Comparison of ENCODE assay signal across 1 cellular context in genomic region chr1:174953657-174954435, GRCh38.
TF ChIP-seq lines count a peak whose summit lies in the region.

No MANE protein-coding gene starts in this region.

TF ChIP-seq in HepG2, 621 proteins besides CTCF, POLR2A, EP300 and RAD21 (continued from another document and continues in another):
- TF ChIP-seq PBX2 (CRISPR knock-in tag; IDR thresholded peaks at IDR 0.05) (peak; percentile 32; the same call in 1 of the 2 replicates), NR2F2 (IDR thresholded peaks at IDR 0.05; ENCODE audit: borderline replicate concordance, low read depth) (peak; percentile 68; the same call in 1 of the 2 replicates), FOXP1 (IDR thresholded peaks at IDR 0.05) (no peak), FOXP1 (CRISPR knock-in tag; IDR thresholded peaks at IDR 0.05) (peak; percentile 60; the same call in 1 of the 2 replicates), GATAD2A (CRISPR knock-in tag; IDR thresholded peaks at IDR 0.05) (peak; percentile 65), MZF1 (CRISPR knock-in tag; IDR thresholded peaks at IDR 0.05; ENCODE audit: borderline replicate concordance) (no peak), SOX13 (IDR thresholded peaks at IDR 0.05) (no peak), SOX13 (CRISPR knock-in tag; conservative IDR thresholded peaks at IDR 0.05 in 1 of 2, IDR thresholded peaks at IDR 0.05 in 1 of 2) (peak in 1 of 2 experiments; percentile 45; a peak in 1 of 4 replicates), SOX5 (CRISPR knock-in tag; IDR thresholded peaks at IDR 0.05; ENCODE audit: borderline replicate concordance) (peak; percentile 59; the same call in 1 of the 2 replicates), HMG20A (CRISPR knock-in tag; IDR thresholded peaks at IDR 0.05; ENCODE audit: borderline replicate concordance) (0 out of 2 replicates have a peak, but pooled peaks have one; percentile 31), NR2F1 (CRISPR knock-in tag; IDR thresholded peaks at IDR 0.05) (peak in 1 of 2 experiments; percentile 50; a peak in 1 of 4 replicates), DRAP1 (CRISPR knock-in tag; IDR thresholded peaks at IDR 0.05) (no peak), NFAT5 (CRISPR knock-in tag; IDR thresholded peaks at IDR 0.05) (no peak), PATZ1 (CRISPR knock-in tag; IDR thresholded peaks at IDR 0.05) (peak; percentile 18; the same call in 1 of the 2 replicates), FOXA1 (IDR thresholded peaks at IDR 0.05) (no peak), FOXA1 (CRISPR knock-in tag; IDR thresholded peaks at IDR 0.05) (peak; percentile 48), NR2F6 (IDR thresholded peaks at IDR 0.05) (peak; percentile 68; the same call in 1 of the 2 replicates), NR2F6 (CRISPR knock-in tag; IDR thresholded peaks at IDR 0.05) (peak; percentile 51), ZNF687 (CRISPR knock-in tag; IDR thresholded peaks at IDR 0.05) (no peak), ZNF784 (CRISPR knock-in tag; IDR thresholded peaks at IDR 0.05; ENCODE audit: borderline replicate concordance) (no peak), TFDP2 (CRISPR knock-in tag; IDR thresholded peaks at IDR 0.05) (no peak), ARID5B (CRISPR knock-in tag; IDR thresholded peaks at IDR 0.05) (peak; percentile 39; the same call in 1 of the 2 replicates), ASH2L (IDR thresholded peaks at IDR 0.05; ENCODE audit: insufficient read length, low read depth, low read length) (peak; percentile 16), TCF7 (IDR thresholded peaks at IDR 0.05; ENCODE audit: low read depth) (0 out of 2 replicates have a peak, but pooled peaks have one; percentile 17), MIXL1 (CRISPR knock-in tag; IDR thresholded peaks at IDR 0.05) (no peak), HNF4G (IDR thresholded peaks at IDR 0.05; ENCODE audit: borderline replicate concordance, low read depth, low read length) (peak; percentile 73; the same call in 1 of the 2 replicates), HNF4G (CRISPR knock-in tag; IDR thresholded peaks at IDR 0.05; ENCODE audit: borderline replicate concordance, low read depth) (no peak), YEATS4 (CRISPR knock-in tag; IDR thresholded peaks at IDR 0.05; ENCODE audit: borderline replicate concordance) (no peak), HNF4A (CRISPR knock-in tag; IDR thresholded peaks at IDR 0.05) (peak; percentile 73), ARID3A (IDR thresholded peaks at IDR 0.05; ENCODE audit: low read depth, low read length) (peak; percentile 21; the same call in 1 of the 2 replicates), PHF5A (CRISPR knock-in tag; IDR thresholded peaks at IDR 0.05; ENCODE audit: low read depth, unreplicated experiment) (no peak), ZFX (CRISPR knock-in tag; IDR thresholded peaks at IDR 0.05; ENCODE audit: low read depth) (no peak), ZFP90 (CRISPR knock-in tag; IDR thresholded peaks at IDR 0.05; ENCODE audit: borderline replicate concordance) (no peak), TCF7L2 (IDR thresholded peaks at IDR 0.05; ENCODE audit: low read depth, low read length) (no peak), SMAD1 (CRISPR knock-in tag; IDR thresholded peaks at IDR 0.05; ENCODE audit: borderline replicate concordance, low read depth) (no peak), MLX (CRISPR knock-in tag; IDR thresholded peaks at IDR 0.05) (no peak)
